ENCODE assay signal across 1 cellular context in the genomic region with DNA sequence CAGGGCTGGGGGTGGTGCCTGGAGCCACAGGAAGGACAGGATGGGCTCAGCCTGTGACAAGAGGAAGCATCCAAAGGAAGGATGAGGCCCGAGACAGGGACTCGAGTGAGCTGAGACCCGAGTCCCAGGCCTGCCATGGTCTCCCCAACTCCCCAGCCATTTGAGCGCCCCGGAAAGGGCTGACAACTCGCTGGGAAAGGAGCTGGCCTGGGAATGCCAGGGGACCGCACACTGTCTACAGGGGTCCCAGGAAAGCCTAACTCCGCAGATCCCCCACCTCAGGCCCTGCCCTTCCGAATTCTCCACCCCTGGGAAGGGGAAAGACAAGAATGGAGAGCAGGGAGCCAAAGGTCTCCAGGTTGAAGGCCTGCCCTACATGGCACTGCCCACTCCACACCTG.
TF ChIP-seq lines count a peak whose summit lies in the region.

No MANE protein-coding gene starts in this region.

TF ChIP-seq in GM12878, 131 proteins besides CTCF, POLR2A, EP300 and RAD21:
- TF ChIP-seq POLR2AphosphoS5 (IDR thresholded peaks at IDR 0.05; ENCODE audit: low read length) (0 out of 2 replicates have a peak, but pooled peaks have one; percentile 26), SUZ12 (IDR thresholded peaks at IDR 0.05; ENCODE audit: unreplicated experiment) (no peak), E2F8 (IDR thresholded peaks at IDR 0.05; ENCODE audit: low read depth, partially characterized antibody) (no peak)
TF ChIP-seq in GM12878: peak in this region for 1.
